Comparison of ENCODE assay signal across 9 cellular contexts in genomic region chr9:4228606-4229005, GRCh38.
DNase-seq lines count a peak whose midpoint lies in the region; TF ChIP-seq lines count a peak whose summit lies in the region.
"Had no signal": no experiment of that assay in that cellular context is flagged by ENCODE, and none has a peak within 500 bp of the region (broad histone marks: within the 10 kb centered on the region; RNA-seq: fewer than 3 reads in every experiment).

No MANE protein-coding gene starts in this region.

- WGBS in lower leg skin, 2 donors, result 90 to 97% methylated on average over 1 of the region's 1 CpG

- TF ChIP-seq POLR2A in lower leg skin (IDR thresholded peaks at IDR 0.05), result no peak

- intact Hi-C loops in lower leg skin (cut with DNase I; ENCODE audit: low total_unique reads), result no loop called here

- TF ChIP-seq CTCF in epithelial cell of proximal tubule (conservative IDR thresholded peaks at IDR 0.05; ENCODE audit: low read depth, low read length) (peak; percentile 73), lower leg skin (IDR thresholded peaks at IDR 0.05) (no peak)

- DNase-seq in DMS79 treated with DMSO at 0.1 percent for 48 hours (lab: John Stamatoyannopoulos, UW) (peak; percentile 19), DMS79 (lab: John Stamatoyannopoulos, UW) (no peak), NCI-H2227 (lab: John Stamatoyannopoulos, UW; ENCODE audit: unreplicated experiment) (peak; percentile 17), epithelial cell of proximal tubule (ENCODE audit: low read depth) (no peak), retina (peak; percentile 34), lower leg skin (ENCODE audit: low spot score in 2 of 2) (no peak), NOMO-1 treated with DMSO at 0.1 percent for 48 hours (lab: John Stamatoyannopoulos, UW; ENCODE audit: unreplicated experiment) (no peak)
- DNase-seq in activated CD8-positive, alpha-beta memory T cell treated with anti-CD3 and anti-CD28 coated beads, Interleukin-2, amount 50 U/mL, for 48 hours, result no peak
- DNase-seq: activated B cell treated with CpG ODN at 0.5 μM for 24 hours had no signal

- no peak overlapping the region for H3K4me3 ChIP-seq in epithelial cell of proximal tubule (ENCODE audit: low read depth, low read length)
- no peak overlapping the region for H3K4me3 ChIP-seq in lower leg skin (ENCODE audit: low read depth, poor library complexity, severe bottlenecking)

Comparison
In these comparisons a context has a peak if more than half of its experiments do, and no peak if none do; other contexts are left out.
1. DNase-seq: peak in DMS79 treated with DMSO at 0.1 percent for 48 hours (single experiment), NCI-H2227 (single experiment) and retina (single experiment); none in DMS79 (single experiment), epithelial cell of proximal tubule (single experiment), activated CD8-positive, alpha-beta memory T cell treated with anti-CD3 and anti-CD28 coated beads, Interleukin-2, amount 50 U/mL, for 48 hours (single experiment), lower leg skin (0 of 2) and NOMO-1 treated with DMSO at 0.1 percent for 48 hours (single experiment).